ENCODE assay signal across 8 cellular contexts in the genomic region with DNA sequence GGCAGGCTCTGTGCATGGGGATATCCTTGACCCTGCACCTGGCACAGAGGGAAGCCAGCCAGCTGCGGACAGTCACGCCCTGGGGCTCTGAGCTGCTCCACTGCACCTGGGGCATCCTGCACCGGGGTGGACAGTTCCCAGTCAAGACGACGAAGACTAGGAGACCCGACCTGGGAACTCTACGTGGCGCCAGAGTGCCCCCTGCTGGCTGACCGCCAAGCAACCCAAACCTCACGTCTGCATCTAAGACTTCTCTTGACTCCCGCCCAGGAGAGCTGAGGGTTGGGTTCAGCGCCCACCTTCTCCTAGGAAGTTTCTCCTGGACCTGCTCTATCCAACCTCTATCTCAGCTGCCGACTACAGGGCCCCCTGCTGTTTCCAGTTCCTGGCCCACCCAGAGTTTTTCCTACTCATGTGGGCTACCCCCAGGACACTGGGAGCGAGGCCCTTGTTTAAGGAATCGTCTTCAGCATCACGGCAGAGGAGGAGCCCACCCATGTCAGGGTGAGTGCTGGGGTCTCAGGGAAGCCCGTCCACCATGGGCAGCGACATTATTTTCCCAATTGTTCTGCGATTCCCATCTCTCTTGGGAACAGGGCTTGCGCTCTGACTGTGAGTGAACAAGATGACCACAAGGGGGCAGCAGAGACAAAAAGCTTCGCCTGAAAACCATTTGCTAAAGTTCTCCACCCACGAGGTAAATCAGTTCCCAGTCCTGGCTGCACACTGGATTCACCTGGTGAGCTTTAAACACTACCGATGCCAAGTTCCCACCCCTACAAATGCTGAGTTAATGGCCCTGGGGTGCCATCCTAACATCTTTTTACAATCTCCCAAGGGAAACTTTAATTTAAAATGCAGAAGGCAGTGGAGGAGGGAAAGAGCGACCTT. TPM values are rescaled to one million over a fixed set of nuclear protein-coding genes. Genes with fewer than 3 reads are reported as not detected.
A peak's percentile ranks its signal among the peaks of the same experiment; 100 is the strongest.
DNase-seq lines count a peak whose midpoint lies in the region; ATAC-seq and TF ChIP-seq lines count a peak whose summit lies in the region.

No MANE protein-coding gene starts in this region.

- no peaks in the 10 kb centered on the region for H3K4me1 ChIP-seq in BE2C
- H3K4me1 ChIP-seq in ascending aorta: no peaks in the 10 kb centered on the region

- H3K9me3 ChIP-seq in BE2C (no peaks in the 10 kb centered on the region), ascending aorta (no peaks in the 10 kb centered on the region)

- intact Hi-C loops in ascending aorta (cut with DNase I): loop anchor here (1.0 to 5.0 kb wide), 2 partner anchors 87 to 200 kb away; no protein-coding TSS in a partner anchor

- no peak overlapping the region for H3K27ac ChIP-seq in ascending aorta

- peak; percentile 72 for ATAC-seq in GM21528 (IDR thresholded peaks at IDR 0.05; ENCODE audit: low FRiP score, unreplicated experiment)
- ATAC-seq in HG03159 (IDR thresholded peaks at IDR 0.05; ENCODE audit: unreplicated experiment): no peak

- H3K27ac Mint-ChIP-seq in T-helper 2 cell treated with Interferon-gamma antibody and Interleukin-4, amounts not matched to agents 5 μg/mL and 100 μg/mL, for 36 hours: no peak overlapping the region

- H3K27me3 ChIP-seq in BE2C (peaks cover 34% of the 10 kb centered on the region), ascending aorta (no peaks in the 10 kb centered on the region)

- H3K36me3 Mint-ChIP-seq in T-helper 2 cell treated with Interferon-gamma antibody and Interleukin-4, amounts not matched to agents 5 μg/mL and 100 μg/mL, for 36 hours (ENCODE audit: low read depth): no peaks in the 10 kb centered on the region

- H3K9me3 Mint-ChIP-seq in T-helper 2 cell treated with Interferon-gamma antibody and Interleukin-4, amounts not matched to agents 5 μg/mL and 100 μg/mL, for 36 hours: no peaks in the 10 kb centered on the region

- TF ChIP-seq CTCF in BE2C (IDR thresholded peaks at IDR 0.05; ENCODE audit: low read depth, low read length) (peak; percentile 85), ascending aorta (IDR thresholded peaks at IDR 0.05) (peak; percentile 62 to 86 (median 80))

- H3K4me1 Mint-ChIP-seq in T-helper 2 cell treated with Interferon-gamma antibody and Interleukin-4, amounts not matched to agents 5 μg/mL and 100 μg/mL, for 36 hours (ENCODE audit: low read depth): peaks cover 12% of the 10 kb centered on the region

- peaks cover 41% of the 10 kb centered on the region for H3K27me3 Mint-ChIP-seq in T-helper 2 cell treated with Interferon-gamma antibody and Interleukin-4, amounts not matched to agents 5 μg/mL and 100 μg/mL, for 36 hours (ENCODE audit: low read depth)

- H3K36me3 ChIP-seq in BE2C (no peaks in the 10 kb centered on the region), ascending aorta (no peaks in the 10 kb centered on the region)

- peak; percentile 74 for DNase-seq in BE2C
- peak; percentile 54 for DNase-seq in NCI-H1417 treated with DMSO at 0.1 percent for 48 hours (lab: John Stamatoyannopoulos, UW)
- peak; percentile 40 for DNase-seq in T-helper 2 cell treated with Interferon-gamma antibody and Interleukin-4, amounts not matched to agents 5 μg/mL and 100 μg/mL, for 36 hours (ENCODE audit: low spot score)
- DNase-seq in ascending aorta (ENCODE audit: low spot score in 2 of 2): peak in 1 of 2 donors; percentile 69
- peak in 45 of 51 donors; percentile 1 to 72 (median 28) for DNase-seq in hypothalamus (lab: John Stamatoyannopoulos, UW)
- DNase-seq in retina: peak; percentile 88

- peak overlapping the region; percentile 16; the same call in 1 of the 2 replicates for H3K4me3 ChIP-seq in BE2C (ENCODE audit: low read depth, low read length)
- H3K4me3 ChIP-seq in ascending aorta: no peak overlapping the region

- no peak overlapping the region for H3K4me3 Mint-ChIP-seq in T-helper 2 cell treated with Interferon-gamma antibody and Interleukin-4, amounts not matched to agents 5 μg/mL and 100 μg/mL, for 36 hours

RNA-seq across cellular contexts. Expression of a gene that starts 29.3 kb away (rescaled TPM):
- polyA plus RNA-seq in BE2C (2012; ENCODE audit: insufficient read depth, insufficient read length, low read depth): not detected
- not detected for total RNA-seq in ascending aorta

RNA-seq across cellular contexts. Expression of a gene that starts 49.5 kb away (rescaled TPM):
- polyA plus RNA-seq in BE2C (2012; ENCODE audit: insufficient read depth, insufficient read length, low read depth): 19.3 TPM
- 0.43 TPM for total RNA-seq in ascending aorta

RNA-seq across cellular contexts. Expression of a gene that starts 54.0 kb away (rescaled TPM):
- polyA plus RNA-seq in BE2C (2012; ENCODE audit: insufficient read depth, insufficient read length, low read depth): not detected
- total RNA-seq in ascending aorta: 0.64 TPM
